24 cellular contexts compared by ENCODE assay signal in the genomic region with DNA sequence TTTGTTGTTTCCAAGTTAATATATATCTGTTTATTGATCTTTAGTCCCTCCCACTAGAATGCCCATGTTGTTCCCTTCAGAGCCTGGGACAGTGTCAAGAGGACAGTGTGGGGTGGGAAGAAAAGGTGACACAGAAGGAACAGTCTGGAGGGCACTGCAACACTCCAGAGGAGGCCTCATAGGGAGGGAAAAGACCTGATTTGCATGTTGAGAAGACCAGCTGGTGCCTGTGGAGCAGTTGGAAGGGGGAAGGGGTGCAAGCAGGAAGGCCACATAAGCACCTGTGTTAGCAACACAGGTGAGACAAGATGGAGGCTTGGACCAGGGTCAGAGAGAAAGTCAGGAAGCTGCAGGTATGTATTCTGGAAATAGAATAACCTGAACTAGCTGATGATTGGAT. TPM values are rescaled to one million over a fixed set of nuclear protein-coding genes. Genes with fewer than 3 reads are reported as not detected.
DNase-seq lines count a peak whose midpoint lies in the region; ATAC-seq and TF ChIP-seq lines count a peak whose summit lies in the region.
"Had no signal": no experiment of that assay in that cellular context is flagged by ENCODE, and none has a peak within 500 bp of the region (broad histone marks: within the 10 kb centered on the region; RNA-seq: fewer than 3 reads in every experiment).

No MANE protein-coding gene starts in this region.

- H3K9ac ChIP-seq in parathyroid adenoma: no peak overlapping the region
- H3K9ac ChIP-seq: BLaER1, SK-N-SH had no signal

- ATAC-seq in GM19023 (IDR thresholded peaks at IDR 0.05; ENCODE audit: unreplicated experiment) (peak; percentile 54), GM21529 (IDR thresholded peaks at IDR 0.05; ENCODE audit: unreplicated experiment) (no peak)
- ATAC-seq: K562 had no signal

- no peaks in the 10 kb centered on the region for H3K79me2 ChIP-seq in parathyroid adenoma

- peaks cover 6% of the 10 kb centered on the region for H3K4me1 ChIP-seq in parathyroid adenoma
- H3K4me1 ChIP-seq: BLaER1, HAP-1 had no signal

- no peak overlapping the region for H3K4me3 Mint-ChIP-seq in progenitor cell of endocrine pancreas (ENCODE audit: low read depth)
- H3K4me3 Mint-ChIP-seq: CD4-positive, CD25-positive, alpha-beta regulatory T cell; HFFc6; T-helper 1 cell treated with Interleukin-12 subunit alpha and Interleukin-12 subunit beta and Interleukin-4 antibody, amounts not matched to agents 30 μg/mL and 1 μg/mL, for 36 hours had no signal

- H3K9me3 Mint-ChIP-seq in progenitor cell of endocrine pancreas (ENCODE audit: low read depth): peaks cover 16% of the 10 kb centered on the region

- H3K36me3 Mint-ChIP-seq in progenitor cell of endocrine pancreas (ENCODE audit: insufficient read depth): peaks cover 4% of the 10 kb centered on the region
- H3K36me3 Mint-ChIP-seq: CD4-positive, CD25-positive, alpha-beta regulatory T cell had no signal

- H3K27ac Mint-ChIP-seq in progenitor cell of endocrine pancreas: no peak overlapping the region
- H3K27ac Mint-ChIP-seq: CD4-positive, CD25-positive, alpha-beta regulatory T cell; HFFc6; T-helper 1 cell treated with Interleukin-12 subunit alpha and Interleukin-12 subunit beta and Interleukin-4 antibody, amounts not matched to agents 30 μg/mL and 1 μg/mL, for 36 hours had no signal

- DNase-seq in NCI-H2171 treated with DMSO at 0.1 percent for 48 hours (lab: John Stamatoyannopoulos, UW) (peak; percentile 20), NCI-H2171 (lab: John Stamatoyannopoulos, UW) (no peak), WERI-Rb-1 (peak; percentile 29), progenitor cell of endocrine pancreas (ENCODE audit: low spot score, unreplicated experiment) (no peak), NCI-H1417 treated with DMSO at 0.1 percent for 48 hours (lab: John Stamatoyannopoulos, UW) (no peak)
- DNase-seq: CD4-positive, CD25-positive, alpha-beta regulatory T cell; DMS79 treated with DMSO at 0.1 percent for 48 hours; GOT3; HFFc6; Kasumi-1; NCI-H1092 treated with DMSO at 0.1 percent for 48 hours; NCI-H146; NCI-H1930; NCI-H226; NCI-H69; SK-N-SH; SW 1271 had no signal

- H3K27ac ChIP-seq in WERI-Rb-1: peak overlapping the region; percentile 71; the same call in 1 of the 2 replicates
- no peak overlapping the region for H3K27ac ChIP-seq in parathyroid adenoma
- H3K27ac ChIP-seq: BLaER1 had no signal

- no peaks in the 10 kb centered on the region for H3K27me3 Mint-ChIP-seq in progenitor cell of endocrine pancreas

- H3K4me3 ChIP-seq in WERI-Rb-1 (ENCODE audit: low read depth, low read length): no peak overlapping the region
- no peak overlapping the region for H3K4me3 ChIP-seq in parathyroid adenoma (ENCODE audit: low read depth, low read length)
- H3K4me3 ChIP-seq: BLaER1, HAP-1, K562 had no signal

- TF ChIP-seq CTCF in WERI-Rb-1 (IDR thresholded peaks at IDR 0.05; ENCODE audit: low read depth, low read length) (no peak), parathyroid adenoma (IDR thresholded peaks at IDR 0.05) (no peak), progenitor cell of endocrine pancreas (IDR thresholded peaks at IDR 0.05; ENCODE audit: unreplicated experiment) (no peak)

- no peak overlapping the region for H3K4me2 ChIP-seq in parathyroid adenoma (ENCODE audit: low read length)
- H3K4me2 ChIP-seq: BLaER1, SK-N-SH had no signal

- no peaks in the 10 kb centered on the region for H3K27me3 ChIP-seq in WERI-Rb-1 (ENCODE audit: insufficient read depth, low read depth, severe bottlenecking)
- H3K27me3 ChIP-seq in parathyroid adenoma (ENCODE audit: control insufficient read depth, insufficient read depth, low read length): no peaks in the 10 kb centered on the region
- H3K27me3 ChIP-seq: BLaER1 had no signal

- peak overlapping the region; percentile 15 for H2AFZ ChIP-seq in parathyroid adenoma

- H3K36me3 ChIP-seq in WERI-Rb-1 (no peaks in the 10 kb centered on the region), parathyroid adenoma (ENCODE audit: control insufficient read depth, insufficient read depth, low read length) (no peaks in the 10 kb centered on the region)
- H3K36me3 ChIP-seq: BLaER1, HAP-1 had no signal

- H3K9me3 ChIP-seq in WERI-Rb-1 (ENCODE audit: severe bottlenecking) (peaks cover 13% of the 10 kb centered on the region), parathyroid adenoma (ENCODE audit: control insufficient read depth, low read length) (no peaks in the 10 kb centered on the region)
- H3K9me3 ChIP-seq: HAP-1, SK-N-SH had no signal

- peaks cover 3% of the 10 kb centered on the region for H3K4me1 Mint-ChIP-seq in progenitor cell of endocrine pancreas (ENCODE audit: low read depth)
- H3K4me1 Mint-ChIP-seq: CD4-positive, CD25-positive, alpha-beta regulatory T cell had no signal

RNA-seq across cellular contexts. Expression of gene FHOD3, which starts 48.1 kb away (rescaled TPM):
- total RNA-seq in progenitor cell of endocrine pancreas: 1.6 and 2.6 TPM in 2 replicates
- total RNA-seq: CD4-positive, CD25-positive, alpha-beta regulatory T cell had no signal

Comparison
In these comparisons a context has a peak if more than half of its experiments do, and no peak if none do; other contexts are left out.
1. DNase-seq: peak in NCI-H2171 treated with DMSO at 0.1 percent for 48 hours (single experiment) and WERI-Rb-1 (single experiment); none in NCI-H2171 (single experiment), progenitor cell of endocrine pancreas (single experiment) and NCI-H1417 treated with DMSO at 0.1 percent for 48 hours (single experiment).